In genomic region chr1:36175137-36176095, GRCh38 we compare ENCODE assay signal across 9 cellular contexts. TPM values are rescaled to one million over a fixed set of nuclear protein-coding genes. Genes with fewer than 3 reads are reported as not detected.
DNase-seq lines count a peak whose midpoint lies in the region; ATAC-seq and TF ChIP-seq lines count a peak whose summit lies in the region.
"Had no signal": no experiment of that assay in that cellular context is flagged by ENCODE, and none has a peak within 500 bp of the region (broad histone marks: within the 10 kb centered on the region; RNA-seq: fewer than 3 reads in every experiment).

No MANE protein-coding gene starts in this region.

- H3K79me2 ChIP-seq in GM23338 (replicated peaks; ENCODE audit: insufficient read depth): no peaks in the 10 kb centered on the region
- no peaks in the 10 kb centered on the region for H3K79me2 ChIP-seq in OCI-LY1 (ENCODE audit: insufficient read depth, low read length)

- intact Hi-C loops in Caco-2 (cut with micrococcal nuclease; ENCODE audit: unreplicated experiment): no loop called here

- H3K9me3 ChIP-seq in OCI-LY1 (ENCODE audit: low read length) (no peaks in the 10 kb centered on the region), Caco-2 (no peaks in the 10 kb centered on the region)

- H3K4me1 ChIP-seq in GM23338 (ENCODE audit: insufficient read depth): peaks cover 27% of the 10 kb centered on the region
- peaks cover 24% of the 10 kb centered on the region for H3K4me1 ChIP-seq in OCI-LY1 (ENCODE audit: insufficient read depth, low read length, severe bottlenecking)
- H3K4me1 ChIP-seq in Caco-2: no peaks in the 10 kb centered on the region

- H3K36me3 ChIP-seq in GM23338 (ENCODE audit: insufficient read depth) (no peaks in the 10 kb centered on the region; the same call in 1 of the 2 replicates), OCI-LY1 (ENCODE audit: insufficient read depth, low read length) (peaks cover 85% of the 10 kb centered on the region), Caco-2 (ENCODE audit: control insufficient read depth, insufficient read depth, low read length) (no peaks in the 10 kb centered on the region)

- no TSS peak for BruUV-seq in Caco-2 (replicated peaks; lab: Mats Ljungman, UMichigan)

- H3K4me3 Mint-ChIP-seq in GM23338 (peak overlapping the region; percentile 50; the same call in 1 of the 3 replicates), Caco-2 (ENCODE audit: unreplicated experiment) (no peak overlapping the region)

- H3K9me2 ChIP-seq in GM23338 (ENCODE audit: insufficient read depth): no peaks in the 10 kb centered on the region
- no peaks in the 10 kb centered on the region for H3K9me2 ChIP-seq in OCI-LY1 (ENCODE audit: low read depth, low read length)

- no peaks in the 10 kb centered on the region for H3K9me3 Mint-ChIP-seq in GM23338
- no peaks in the 10 kb centered on the region for H3K9me3 Mint-ChIP-seq in Caco-2 (ENCODE audit: unreplicated experiment)

- H3K4me1 Mint-ChIP-seq in GM23338: peaks cover 37% of the 10 kb centered on the region
- H3K4me1 Mint-ChIP-seq in Caco-2 (ENCODE audit: low read depth, unreplicated experiment): no peaks in the 10 kb centered on the region

- H4K20me1 ChIP-seq in GM23338 (replicated peaks; ENCODE audit: insufficient read depth) (peaks cover 8% of the 10 kb centered on the region), OCI-LY1 (ENCODE audit: insufficient read depth, low read length) (no peaks in the 10 kb centered on the region)

- H3K27ac Mint-ChIP-seq in GM23338 (peak overlapping the region; percentile 27; the same call in 1 of the 2 replicates), Caco-2 (ENCODE audit: unreplicated experiment) (no peak overlapping the region)

- ATAC-seq in GM23338 (no peak), omental fat pad (ENCODE audit: low FRiP score) (no peak)
- ATAC-seq: left colon had no signal

- H3K4me2 ChIP-seq in GM23338: peak overlapping the region; percentile 93
- H3K4me2 ChIP-seq in OCI-LY1 (ENCODE audit: low read length): peak overlapping the region; percentile 37; the same call in 1 of the 2 replicates

- H3K4me3 ChIP-seq in GM23338 (peak overlapping the region; percentile 55), OCI-LY1 (ENCODE audit: low read depth, low read length, poor library complexity, severe bottlenecking) (no peak overlapping the region), Caco-2 (ENCODE audit: low read depth, low read length) (no peak overlapping the region)

- CTCF ChIA-PET in Caco-2 (lab: Charles Lee): no interaction called here

- H2AFZ ChIP-seq in GM23338 (no peak overlapping the region), OCI-LY1 (ENCODE audit: low read length) (no peak overlapping the region)

- peaks cover 20% of the 10 kb centered on the region for H3K27me3 ChIP-seq in GM23338 (ENCODE audit: insufficient read depth)
- H3K27me3 ChIP-seq in OCI-LY1 (ENCODE audit: insufficient read depth, low read length): no peaks in the 10 kb centered on the region
- no peaks in the 10 kb centered on the region for H3K27me3 ChIP-seq in Caco-2 (replicated peaks; ENCODE audit: control insufficient read depth, insufficient read depth, low read length)

- H3K27ac ChIP-seq in GM23338 (ENCODE audit: low read depth) (no peak overlapping the region), OCI-LY1 (ENCODE audit: low read depth, low read length, poor library complexity, severe bottlenecking) (peak overlapping the region; percentile 91)

- peaks cover 10% of the 10 kb centered on the region for H3K27me3 Mint-ChIP-seq in GM23338 (ENCODE audit: insufficient read depth, low read depth, poor library complexity)
- H3K27me3 Mint-ChIP-seq in Caco-2 (ENCODE audit: insufficient read depth, unreplicated experiment): no peaks in the 10 kb centered on the region

- 0 out of 2 replicates have a peak, but pooled peaks cover 19% of the 10 kb centered on the region for H3F3A ChIP-seq in GM23338 (replicated peaks; ENCODE audit: low read depth)
- no peaks in the 10 kb centered on the region for H3F3A ChIP-seq in OCI-LY1 (ENCODE audit: insufficient read depth, low read length)

- DNase-seq in GM23338 (ENCODE audit: low spot score): peak; percentile 58
- DNase-seq in fibroblast of peridontal ligament (ENCODE audit: extremely low read depth): peak; percentile 26
- peak; percentile 63 for DNase-seq in renal cortical epithelial cell (ENCODE audit: low read depth)
- DNase-seq in omental fat pad (ENCODE audit: low spot score): no peak
- DNase-seq in stimulated activated CD4-positive, alpha-beta T cell treated with anti-CD3 and anti-CD28 coated beads, Interleukin-4, amount 100 ng/mL, for 24 hours: no peak
- DNase-seq in Caco-2: no peak
- DNase-seq in T-helper 9 cell: no peak

- POLR2A ChIA-PET in Caco-2 (lab: Charles Lee): no interaction called here

- H3K9ac ChIP-seq in OCI-LY1 (ENCODE audit: low read length): peak overlapping the region; percentile 12; the same call in 1 of the 2 replicates

- H3K36me3 Mint-ChIP-seq in GM23338 (ENCODE audit: low read depth) (peaks cover 49% of the 10 kb centered on the region), Caco-2 (ENCODE audit: insufficient read depth, unreplicated experiment) (peaks cover 29% of the 10 kb centered on the region)

- TF ChIP-seq CTCF in GM23338 (conservative IDR thresholded peaks at IDR 0.05; ENCODE audit: low read depth in 2 of 2): no peak
- TF ChIP-seq CTCF in OCI-LY1 (IDR thresholded peaks at IDR 0.05; ENCODE audit: low read length): no peak
- TF ChIP-seq CTCF in omental fat pad (IDR thresholded peaks at IDR 0.05): no peak
- no peak for TF ChIP-seq CTCF in Caco-2 (IDR thresholded peaks at IDR 0.05; ENCODE audit: insufficient read depth in 1 of 2, low read depth in 1 of 2, low read length in 1 of 2, severe bottlenecking in 1 of 2, unreplicated experiment in 1 of 2)

TF ChIP-seq in GM23338, 12 proteins besides CTCF, POLR2A, EP300 and RAD21 (continues in another document):
- TF ChIP-seq POLR2AphosphoS5 (IDR thresholded peaks at IDR 0.05; ENCODE audit: low read depth) (no peak), STAT1 (IDR thresholded peaks at IDR 0.05; ENCODE audit: unreplicated experiment) (no peak), ETS1 (IDR thresholded peaks at IDR 0.05) (no peak), ZNF114 (CRISPR knock-in tag; IDR thresholded peaks at IDR 0.05) (no peak)

RNA-seq across cellular contexts. Expression of gene MAP7D1, which starts 19.5 kb away (rescaled TPM):
- total RNA-seq in GM23338 (2014; rRNA removed; shearing (Covaris generic)): 37.4 and 59.8 TPM in 2 replicates
- polyA plus RNA-seq in GM23338 (2016; fragmentation: Nextera tagmentation; extraction: Ambion mirVana): 13.8 and 14.7 TPM in 2 replicates
- total RNA-seq in renal cortical epithelial cell: 87.9 and 149 TPM in 2 replicates
- 100 to 1,000 TPM in 3 of 4 donors, 10 to 100 TPM in 1; 73.3 to 244 (median 115) TPM for total RNA-seq in omental fat pad
- total RNA-seq in Caco-2 (2022): 33.7 and 37.7 TPM in 2 replicates

RNA-seq across cellular contexts. Expression of gene TRAPPC3, which starts 26.1 kb away (rescaled TPM):
- total RNA-seq in GM23338 (2014; rRNA removed; shearing (Covaris generic)): 55.8 and 55.9 TPM in 2 replicates
- 45.2 and 45.6 TPM in 2 replicates for polyA plus RNA-seq in GM23338 (2016; fragmentation: Nextera tagmentation; extraction: Ambion mirVana)
- total RNA-seq in renal cortical epithelial cell (89.6 and 158 TPM in 2 replicates), omental fat pad (100 to 1,000 TPM in 1 of 4 donors, 10 to 100 TPM in 3; 76.3 to 104 (median 83.2) TPM), Caco-2 (2022) (35.4 and 37.9 TPM in 2 replicates)

RNA-seq across cellular contexts. Expression of gene THRAP3, which starts 48.8 kb away (rescaled TPM):
- total RNA-seq in GM23338 (2014; rRNA removed; shearing (Covaris generic)): 127 and 145 TPM in 2 replicates
- 147 and 161 TPM in 2 replicates for polyA plus RNA-seq in GM23338 (2016; fragmentation: Nextera tagmentation; extraction: Ambion mirVana)
- total RNA-seq in renal cortical epithelial cell: 130 TPM in 2 replicates
- total RNA-seq in omental fat pad: 10 to 100 TPM; 77.2 to 99.5 (median 86.2) TPM
- 86.8 and 89.1 TPM in 2 replicates for total RNA-seq in Caco-2 (2022)

RNA-seq across cellular contexts. Expression of gene COL8A2, which starts 50.4 kb away (rescaled TPM):
- 4.9 and 5.0 TPM in 2 replicates for total RNA-seq in GM23338 (2014; rRNA removed; shearing (Covaris generic))
- 0.77 and 0.95 TPM in 2 replicates for polyA plus RNA-seq in GM23338 (2016; fragmentation: Nextera tagmentation; extraction: Ambion mirVana)
- total RNA-seq in renal cortical epithelial cell: 0.69 and 2.7 TPM in 2 replicates
- total RNA-seq in omental fat pad: 1 to 10 TPM; 2.7 to 6.4 (median 3.7) TPM
- 0.07 and 0.18 TPM in 2 replicates for total RNA-seq in Caco-2 (2022)

Comparison
In these comparisons a context has a peak if more than half of its experiments do, and no peak if none do; other contexts are left out.
1. DNase-seq: peak in GM23338 (single experiment), fibroblast of peridontal ligament (single experiment) and renal cortical epithelial cell (single experiment); none in omental fat pad (single experiment), stimulated activated CD4-positive, alpha-beta T cell treated with anti-CD3 and anti-CD28 coated beads, Interleukin-4, amount 100 ng/mL, for 24 hours (single experiment), Caco-2 (0 of 2) and T-helper 9 cell (single experiment).